23 cellular contexts compared by ENCODE assay signal in the genomic region with DNA sequence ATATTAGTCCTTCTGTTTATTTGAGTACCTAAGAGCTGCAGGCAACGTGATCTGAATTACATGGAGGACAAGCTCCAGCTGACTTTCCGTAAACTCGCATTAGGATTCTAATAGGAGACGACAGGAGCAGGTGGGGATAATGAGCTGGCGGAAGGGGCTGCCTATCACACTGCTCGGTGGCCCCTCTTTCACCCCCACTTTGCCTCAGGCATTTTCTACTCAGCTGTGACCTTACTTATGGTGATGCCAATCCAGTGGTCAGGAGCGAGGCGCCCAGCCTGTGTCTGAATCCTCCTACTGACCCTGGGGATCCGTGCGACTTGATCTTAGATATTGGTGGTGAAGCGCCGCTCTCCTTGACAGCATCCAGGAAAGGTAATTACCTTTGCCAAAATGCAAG. TPM values are rescaled to one million over a fixed set of nuclear protein-coding genes. Genes with fewer than 3 reads are reported as not detected.
"Had no signal": no experiment of that assay in that cellular context is flagged by ENCODE, and none has a peak within 500 bp of the region (broad histone marks: within the 10 kb centered on the region; RNA-seq: fewer than 3 reads in every experiment).

A gene with protein sequence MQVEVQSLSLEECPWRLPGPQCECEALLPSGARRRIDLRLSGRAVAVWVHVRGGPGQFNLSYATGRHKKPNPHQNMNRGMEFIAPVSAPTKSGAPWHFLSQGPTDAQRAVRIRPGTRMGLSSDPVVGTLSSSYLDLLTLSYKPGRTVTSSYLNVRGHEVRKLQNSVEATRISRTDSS (plus strand): TSS at position 234 of the 400 bp plus-strand sequence. CDS start 160 bp downstream, at position 394.

- H3K36me3 ChIP-seq: colonic mucosa, esophagus squamous epithelium, right lobe of liver, stomach, upper lobe of left lung had no signal

- H3K4me1 Mint-ChIP-seq: activated CD4-positive, alpha-beta T cell treated with anti-CD3 and anti-CD28 coated beads, Interleukin-2, amount 10 ng/mL, durations not matched to agents 24 days and 14 days had no signal

- H3K27ac ChIP-seq: colonic mucosa, esophagus squamous epithelium, psoas muscle, right lobe of liver, stomach, testis, upper lobe of left lung had no signal

- H3K4me1 ChIP-seq: colonic mucosa, esophagus squamous epithelium, psoas muscle, right lobe of liver, stomach, testis, upper lobe of left lung had no signal

- H3K9me3 Mint-ChIP-seq: activated CD4-positive, alpha-beta T cell treated with anti-CD3 and anti-CD28 coated beads, Interleukin-2, amount 10 ng/mL, durations not matched to agents 24 days and 14 days; natural killer cell treated with Interleukin-12 subunit alpha and Interleukin-12 subunit beta and Interleukin-15 and Interleukin-18, amount 100 ng/mL, for 72 hours had no signal

- H3K36me3 Mint-ChIP-seq: activated naive CD8-positive, alpha-beta T cell; natural killer cell treated with Interleukin-12 subunit alpha and Interleukin-12 subunit beta and Interleukin-15 and Interleukin-18, amount 100 ng/mL, for 72 hours had no signal

- H3K4me3 ChIP-seq: colonic mucosa, esophagus squamous epithelium, psoas muscle, right lobe of liver, smooth muscle cell, stomach, testis, upper lobe of left lung had no signal

- H3K4me3 Mint-ChIP-seq: activated CD4-positive, alpha-beta T cell treated with anti-CD3 and anti-CD28 coated beads, Interleukin-2, amount 10 ng/mL, durations not matched to agents 24 days and 14 days; activated CD8-positive, alpha-beta T cell treated with anti-CD3 and anti-CD28 coated beads, Interleukin-2, amount 10 ng/mL, durations not matched to agents 7 days and 5 days; activated naive CD8-positive, alpha-beta T cell; natural killer cell treated with Interleukin-12 subunit alpha and Interleukin-12 subunit beta and Interleukin-15 and Interleukin-18, amount 100 ng/mL, for 72 hours had no signal

- FAIRE-seq: TTC549 had no signal

- DNase-seq: activated CD4-positive, alpha-beta T cell treated with anti-CD3 and anti-CD28 coated beads, Interleukin-2, amount 10 ng/mL, durations not matched to agents 24 days and 14 days; activated CD4-positive, CD25-positive, alpha-beta regulatory T cell; activated CD8-positive, alpha-beta T cell treated with anti-CD3 and anti-CD28 coated beads, Interleukin-2, amount 10 ng/mL, durations not matched to agents 7 days and 5 days; activated gamma-delta T cell treated with Interleukin-2 at 50 U/mL for 16 hours; amniotic stem cell; caudate nucleus; colonic mucosa; esophagus squamous epithelium; kidney glomerular epithelial cell; occipital lobe; psoas muscle; right lobe of liver; stomach; testis; upper lobe of left lung had no signal

- H3K4me2 ChIP-seq: smooth muscle cell had no signal

- H3K9me3 ChIP-seq: colonic mucosa, esophagus squamous epithelium, psoas muscle, right lobe of liver, stomach, testis, upper lobe of left lung had no signal

- H3K27ac Mint-ChIP-seq: activated CD4-positive, alpha-beta T cell treated with anti-CD3 and anti-CD28 coated beads, Interleukin-2, amount 10 ng/mL, durations not matched to agents 24 days and 14 days; activated CD8-positive, alpha-beta T cell treated with anti-CD3 and anti-CD28 coated beads, Interleukin-2, amount 10 ng/mL, durations not matched to agents 7 days and 5 days; activated naive CD8-positive, alpha-beta T cell had no signal

- ATAC-seq: activated CD8-positive, alpha-beta T cell treated with anti-CD3 and anti-CD28 coated beads, Interleukin-2, amount 10 ng/mL, durations not matched to agents 7 days and 5 days; natural killer cell treated with Interleukin-12 subunit alpha and Interleukin-12 subunit beta and Interleukin-15 and Interleukin-18, amount 100 ng/mL, for 72 hours; psoas muscle; right lobe of liver had no signal

- H3K27me3 ChIP-seq: colonic mucosa, right lobe of liver, testis, upper lobe of left lung had no signal

- H3K27me3 Mint-ChIP-seq: activated naive CD8-positive, alpha-beta T cell had no signal

RNA-seq across cellular contexts. Expression of the gene that starts here (rescaled TPM):
- total RNA-seq: activated CD4-positive, alpha-beta T cell treated with anti-CD3 and anti-CD28 coated beads, Interleukin-2, amount 10 ng/mL, durations not matched to agents 24 days and 14 days; activated CD8-positive, alpha-beta T cell treated with anti-CD3 and anti-CD28 coated beads, Interleukin-2, amount 10 ng/mL, durations not matched to agents 7 days and 5 days; colonic mucosa; esophagus squamous epithelium; fibroblast of villous mesenchyme; glomerular endothelial cell; liver; mesenteric fat pad; natural killer cell treated with Interleukin-12 subunit alpha and Interleukin-12 subunit beta and Interleukin-15 and Interleukin-18, amount 100 ng/mL, for 72 hours; occipital lobe; psoas muscle; right lobe of liver; smooth muscle cell; stomach; upper lobe of left lung had no signal
